Comparison of ENCODE assay signal across 17 cellular contexts in the genomic region with DNA sequence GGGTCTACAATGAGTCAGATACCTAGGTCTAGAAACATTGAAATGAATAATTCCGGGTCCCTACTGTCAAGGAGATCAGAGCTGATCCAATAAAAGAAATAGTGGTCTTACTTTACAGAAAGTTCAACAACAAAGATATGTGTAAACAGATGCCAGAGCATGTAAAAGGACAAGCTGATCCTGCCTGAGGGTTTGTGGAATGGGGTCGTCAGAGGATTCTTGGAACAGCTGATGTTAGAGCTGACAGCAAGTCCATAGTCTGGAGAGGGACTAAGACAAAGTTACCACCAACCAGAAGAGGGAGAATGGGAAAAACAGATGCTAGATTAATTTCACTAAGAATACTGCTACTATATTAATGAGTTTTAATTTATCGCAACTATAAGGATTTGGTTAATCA.
DNase-seq lines count a peak whose midpoint lies in the region; ATAC-seq and TF ChIP-seq lines count a peak whose summit lies in the region.
"Had no signal": no experiment of that assay in that cellular context is flagged by ENCODE, and none has a peak within 500 bp of the region (broad histone marks: within the 10 kb centered on the region; RNA-seq: fewer than 3 reads in every experiment).

No MANE protein-coding gene starts in this region.

- TF ChIP-seq CTCF in 22Rv1 (IDR thresholded peaks at IDR 0.05) (no peak), nephron (IDR thresholded peaks at IDR 0.05; ENCODE audit: unreplicated experiment in 3 of 3) (no peak), foreskin keratinocyte (conservative IDR thresholded peaks at IDR 0.05) (no peak), CD14-positive monocyte (IDR thresholded peaks at IDR 0.05) (no peak)

- peaks cover 11% of the 10 kb centered on the region for H3K4me1 Mint-ChIP-seq in nephron
- no peaks in the 10 kb centered on the region for H3K4me1 Mint-ChIP-seq in CD14-positive monocyte
- H3K4me1 Mint-ChIP-seq: CD8-positive, alpha-beta memory T cell had no signal

- H3K27ac ChIP-seq in 22Rv1 (peak overlapping the region; percentile 52), SJCRH30 (no peak overlapping the region), foreskin keratinocyte (no peak overlapping the region)

- peak; percentile 31 to 57 for DNase-seq in SJCRH30
- peak; percentile 7 for DNase-seq in iris pigment epithelial cell (ENCODE audit: low read depth)
- DNase-seq in foreskin keratinocyte: no peak
- no peak for DNase-seq in activated CD8-positive, alpha-beta memory T cell treated with anti-CD3 and anti-CD28 coated beads, Interleukin-2, amount 50 U/mL, for 48 hours
- no peak for DNase-seq in CD14-positive monocyte (ENCODE audit: low spot score)
- DNase-seq: C1 segment of cervical spinal cord; CD4-positive, alpha-beta T cell; CD8-positive, alpha-beta memory T cell; DMS53; DMS79 treated with DMSO at 0.1 percent for 48 hours; GF-D8; H9 had no signal

- no peaks in the 10 kb centered on the region for H3K27me3 Mint-ChIP-seq in nephron (ENCODE audit: low read depth)
- H3K27me3 Mint-ChIP-seq in CD14-positive monocyte (ENCODE audit: low read depth in 3 of 3): no peaks in the 10 kb centered on the region

- peaks cover 80% of the 10 kb centered on the region for H3K36me3 Mint-ChIP-seq in nephron (ENCODE audit: low read depth)
- no peaks in the 10 kb centered on the region for H3K36me3 Mint-ChIP-seq in CD14-positive monocyte
- H3K36me3 Mint-ChIP-seq: CD8-positive, alpha-beta memory T cell had no signal

- no peaks in the 10 kb centered on the region for H3K9me3 Mint-ChIP-seq in nephron
- H3K9me3 Mint-ChIP-seq in CD14-positive monocyte: peaks cover 2 to 7% (median 3%) of the 10 kb centered on the region in 7 donors
- H3K9me3 Mint-ChIP-seq: CD4-positive, alpha-beta T cell; CD8-positive, alpha-beta memory T cell; GM23338; H9 had no signal

- no peak for ATAC-seq in foreskin keratinocyte
- ATAC-seq in HG02678 (IDR thresholded peaks at IDR 0.05; ENCODE audit: unreplicated experiment): no peak
- ATAC-seq: GM23338, HCT116 had no signal

- no peaks in the 10 kb centered on the region for H3K9me3 ChIP-seq in SJCRH30 (replicated peaks)

- H3K36me3 ChIP-seq in SJCRH30: no peaks in the 10 kb centered on the region

- no peaks in the 10 kb centered on the region for H3K27me3 ChIP-seq in SJCRH30
- no peaks in the 10 kb centered on the region for H3K27me3 ChIP-seq in foreskin keratinocyte

- H3K4me3 ChIP-seq in SJCRH30: no peak overlapping the region
- H3K4me3 ChIP-seq: GM23338 had no signal

- intact Hi-C loops in CD14-positive monocyte (cut with micrococcal nuclease): no loop called here

- peaks cover 8% of the 10 kb centered on the region; the same call in 1 of the 2 replicates for H3K4me1 ChIP-seq in SJCRH30
- H3K4me1 ChIP-seq in foreskin keratinocyte: no peaks in the 10 kb centered on the region

- no peak overlapping the region for H3K4me3 Mint-ChIP-seq in nephron
- no peak overlapping the region for H3K4me3 Mint-ChIP-seq in CD14-positive monocyte
- H3K4me3 Mint-ChIP-seq: CD4-positive, alpha-beta T cell; CD8-positive, alpha-beta memory T cell; GM23338; H9 had no signal

- H3K27ac Mint-ChIP-seq in nephron (peak overlapping the region; percentile 23 to 31 (median 26)), CD14-positive monocyte (no peak overlapping the region)
- H3K27ac Mint-ChIP-seq: CD4-positive, alpha-beta T cell; CD8-positive, alpha-beta memory T cell; GM23338; H9 had no signal

Comparison
In these comparisons a context has a peak if more than half of its experiments do, and no peak if none do; other contexts are left out.
1. DNase-seq: peak in SJCRH30 (2 of 2) and iris pigment epithelial cell (single experiment); none in foreskin keratinocyte (0 of 2), activated CD8-positive, alpha-beta memory T cell treated with anti-CD3 and anti-CD28 coated beads, Interleukin-2, amount 50 U/mL, for 48 hours (single experiment) and CD14-positive monocyte (single experiment).
2. H3K27ac Mint-ChIP-seq: peak in nephron (3 of 3); none in CD14-positive monocyte (0 of 7).